In the genomic region with DNA sequence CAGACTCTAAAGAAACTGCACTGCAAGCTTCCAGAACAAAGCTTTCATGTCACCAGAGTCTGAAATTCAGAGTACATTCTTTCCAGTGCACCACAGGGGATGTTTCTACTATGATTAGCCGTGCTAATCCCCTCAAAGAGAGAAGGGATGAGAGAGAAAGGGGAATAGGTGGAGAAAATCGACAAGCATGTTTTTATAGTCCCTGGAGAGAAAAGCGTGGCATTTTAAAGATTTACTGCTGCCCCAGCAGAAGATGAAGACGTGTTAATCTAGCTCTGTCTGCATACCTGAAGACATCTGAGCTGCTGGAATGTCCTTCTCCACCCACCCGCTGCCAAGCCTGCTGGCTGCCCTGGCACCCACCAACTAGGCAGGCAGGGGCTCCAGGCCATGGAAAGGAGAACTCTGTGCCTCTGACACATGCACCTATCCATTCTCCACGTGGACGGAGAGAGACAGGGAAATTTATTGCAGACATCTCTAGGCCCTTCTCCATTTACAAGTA, we compare ENCODE assay signal across 1 cellular context.
TF ChIP-seq lines count a peak whose summit lies in the region.

No MANE protein-coding gene starts in this region.

TF ChIP-seq in GM23338, 12 proteins besides CTCF, POLR2A, EP300 and RAD21 (continued from another document):
- TF ChIP-seq, protein P1, sequence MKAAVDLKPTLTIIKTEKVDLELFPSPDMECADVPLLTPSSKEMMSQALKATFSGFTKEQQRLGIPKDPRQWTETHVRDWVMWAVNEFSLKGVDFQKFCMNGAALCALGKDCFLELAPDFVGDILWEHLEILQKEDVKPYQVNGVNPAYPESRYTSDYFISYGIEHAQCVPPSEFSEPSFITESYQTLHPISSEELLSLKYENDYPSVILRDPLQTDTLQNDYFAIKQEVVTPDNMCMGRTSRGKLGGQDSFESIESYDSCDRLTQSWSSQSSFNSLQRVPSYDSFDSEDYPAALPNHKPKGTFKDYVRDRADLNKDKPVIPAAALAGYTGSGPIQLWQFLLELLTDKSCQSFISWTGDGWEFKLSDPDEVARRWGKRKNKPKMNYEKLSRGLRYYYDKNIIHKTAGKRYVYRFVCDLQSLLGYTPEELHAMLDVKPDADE (IDR thresholded peaks at IDR 0.05): no peak
TF ChIP-seq in GM23338: peak in this region for 0.
